Comparison of ENCODE assay signal across 23 cellular contexts in genomic region chr2:24840164-24840869, GRCh38. TPM values are rescaled to one million over a fixed set of nuclear protein-coding genes. Genes with fewer than 3 reads are reported as not detected.
DNase-seq lines count a peak whose midpoint lies in the region; ATAC-seq, FAIRE-seq and TF ChIP-seq lines count a peak whose summit lies in the region.
"Had no signal": no experiment of that assay in that cellular context is flagged by ENCODE, and none has a peak within 500 bp of the region (broad histone marks: within the 10 kb centered on the region; RNA-seq: fewer than 3 reads in every experiment).

No MANE protein-coding gene starts in this region.

- TF ChIP-seq POLR2A in HepG2 (IDR thresholded peaks at IDR 0.05; ENCODE audit: insufficient read depth in 1 of 2, low read depth in 2 of 2, low read length in 2 of 2) (no peak), right lobe of liver (IDR thresholded peaks at IDR 0.05) (no peak)

- H3K27me3 Mint-ChIP-seq in endothelial cell (ENCODE audit: unreplicated experiment) = peaks cover 18% of the 10 kb centered on the region
- H3K27me3 Mint-ChIP-seq: CD4-positive, CD25-positive, alpha-beta regulatory T cell had no signal

- no peak for DNase-seq in HepG2 (ENCODE audit: low spot score)
- no peak for DNase-seq in right lobe of liver
- peak; percentile 38 for DNase-seq in endothelial cell (ENCODE audit: low spot score)
- peak; percentile 50 for DNase-seq in posterior vena cava (ENCODE audit: low spot score)
- DNase-seq in NCI-H2107 (lab: John Stamatoyannopoulos, UW) = no peak
- DNase-seq: CD4-positive, CD25-positive, alpha-beta regulatory T cell; KBM-7; MV-4-11; NCI-H1105 treated with DMSO at 0.1 percent for 48 hours; NCI-H146; NCI-H2029 treated with DMSO at 0.1 percent for 48 hours; NCI-H226; NCI-H510A; NCI-H69; SIG-M5 had no signal

- H3K4me3 ChIP-seq in HepG2 (replicated peaks in 1 of 3; ENCODE audit: insufficient read depth in 1 of 3, low read depth in 2 of 3, low read length in 3 of 3) (peak overlapping the region in 1 of 3 experiments; percentile 9; a peak in 1 of 6 replicates), right lobe of liver (no peak overlapping the region)
- H3K4me3 ChIP-seq: HAP-1, SK-N-MC had no signal

- no peak for FAIRE-seq in HepG2 (lab: Jason Lieb, UNC)
- FAIRE-seq: D721Med, GM18507 had no signal

- no peak for TF ChIP-seq RAD21 in HepG2 (CRISPR knock-in tag; IDR thresholded peaks at IDR 0.05)

- H3K4me3 Mint-ChIP-seq in endothelial cell (ENCODE audit: unreplicated experiment) = no peak overlapping the region
- H3K4me3 Mint-ChIP-seq: CD4-positive, CD25-positive, alpha-beta regulatory T cell had no signal

- peaks cover 37% of the 10 kb centered on the region for H3K36me3 Mint-ChIP-seq in endothelial cell (ENCODE audit: low read depth, unreplicated experiment)

- no TSS peak for BruUV-seq in HepG2 (replicated peaks; lab: Mats Ljungman, UMichigan)

- intact Hi-C loops in HepG2 (cut with micrococcal nuclease; ENCODE audit: unreplicated experiment) (no loop called here), right lobe of liver (cut with DNase I) (no loop called here), posterior vena cava (cut with DNase I) (no loop called here)

- peaks cover 13% of the 10 kb centered on the region for H3K4me1 Mint-ChIP-seq in endothelial cell (ENCODE audit: unreplicated experiment)

- H3K9me3 Mint-ChIP-seq in endothelial cell (ENCODE audit: unreplicated experiment) = no peaks in the 10 kb centered on the region
- H3K9me3 Mint-ChIP-seq: CD4-positive, CD25-positive, alpha-beta regulatory T cell had no signal

- H2AFZ ChIP-seq in HepG2 (ENCODE audit: low read length) = no peak overlapping the region

- H3K4me2 ChIP-seq in HepG2 (ENCODE audit: low read depth, low read length) = peak overlapping the region; percentile 54

- H3K27me3 ChIP-seq in HepG2 (ENCODE audit: control insufficient read depth in 1 of 2, insufficient read depth in 2 of 2, low read length in 2 of 2) (peaks cover 19 to 75% of the 10 kb centered on the region in 2 experiments), right lobe of liver (no peaks in the 10 kb centered on the region)

- no peak for TF ChIP-seq EP300 in HepG2 (IDR thresholded peaks at IDR 0.05; ENCODE audit: low read depth in 2 of 2, low read length in 2 of 2)
- TF ChIP-seq EP300 in HepG2 (CRISPR knock-in tag; IDR thresholded peaks at IDR 0.05; ENCODE audit: borderline replicate concordance) = no peak

- H3K36me3 ChIP-seq in HepG2 (replicated peaks in 1 of 2; ENCODE audit: control insufficient read depth in 1 of 2, insufficient read depth in 2 of 2, low read length in 2 of 2) (no peaks in the 10 kb centered on the region), right lobe of liver (no peaks in the 10 kb centered on the region)

- WGBS in HepG2 (ENCODE audit: low lambda C conversion rate) = 25% methylated on average over 17 of the region's 17 CpGs
- 57% methylated on average over 15 of the region's 17 CpGs for WGBS in right lobe of liver (ENCODE audit: insufficient coverage, low coverage, low lambda C conversion rate, missing lambda C conversion rate)

- POLR2A ChIA-PET in HepG2 (lab: Yijun Ruan, JAX) = no interaction called here

- TF ChIP-seq CTCF in HepG2 (CRISPR knock-in tag; IDR thresholded peaks at IDR 0.05) = no peak
- TF ChIP-seq CTCF in right lobe of liver (IDR thresholded peaks at IDR 0.05) = no peak
- TF ChIP-seq CTCF in endothelial cell (IDR thresholded peaks at IDR 0.05; ENCODE audit: unreplicated experiment) = no peak

- 0 out of 2 replicates have a peak, but pooled peaks cover 9% of the 10 kb centered on the region for H3K4me1 ChIP-seq in HepG2 (ENCODE audit: insufficient read depth, low read length)
- no peaks in the 10 kb centered on the region for H3K4me1 ChIP-seq in right lobe of liver
- H3K4me1 ChIP-seq: HAP-1 had no signal

- no peak overlapping the region for H3K9ac ChIP-seq in HepG2 (ENCODE audit: insufficient read depth, low read depth, low read length)

- H3K79me2 ChIP-seq in HepG2 (ENCODE audit: insufficient read depth, low read length) = no peaks in the 10 kb centered on the region

- CTCF ChIA-PET in HepG2 (lab: Yijun Ruan, JAX; ENCODE audit: low intra/inter-chr PET ratio, low total read pairs) = no interaction called here

- in situ Hi-C loops in HepG2 (cut with HindIII; ENCODE audit: extremely low pct_ligation_motif_present, low pct_unique_long_range_greater_than_20kb) = no loop called here

- peak overlapping the region; percentile 64 for H3K27ac Mint-ChIP-seq in endothelial cell (ENCODE audit: unreplicated experiment)

- no peaks in the 10 kb centered on the region for H4K20me1 ChIP-seq in HepG2 (ENCODE audit: insufficient read depth, low read length)

- H3K27ac ChIP-seq in HepG2 (ENCODE audit: extremely low read length, insufficient read depth, low read length) (no peak overlapping the region), right lobe of liver (no peak overlapping the region)
- H3K27ac ChIP-seq: RWPE1, SK-N-MC had no signal

- ATAC-seq in HepG2 (peak; percentile 25), right lobe of liver (no peak), HG02870 (IDR thresholded peaks at IDR 0.05; ENCODE audit: unreplicated experiment) (no peak), HG02642 (IDR thresholded peaks at IDR 0.05; ENCODE audit: poor library complexity, unreplicated experiment) (no peak)
- ATAC-seq: Panc1 had no signal

- H3K9me3 ChIP-seq in HepG2 (ENCODE audit: low read length) (no peaks in the 10 kb centered on the region), right lobe of liver (no peaks in the 10 kb centered on the region)
- H3K9me3 ChIP-seq: HAP-1 had no signal

TF ChIP-seq in HepG2, 621 proteins besides CTCF, POLR2A, EP300 and RAD21 (continues in another document):
- peak; percentile 68 for TF ChIP-seq ZNF205 (CRISPR knock-in tag; IDR thresholded peaks at IDR 0.05)
- 0 out of 2 replicates have a peak, but pooled peaks have one; percentile 22 for TF ChIP-seq ZMYM4 (CRISPR knock-in tag; IDR thresholded peaks at IDR 0.05)

RNA-seq across cellular contexts. Expression of gene CENPO, which starts 47.1 kb away (rescaled TPM):
- total RNA-seq in HepG2 (2016; rRNA removed; fragmentation: Illumina TruSeq; extraction: Trizol) (35.5 and 41.4 TPM in 2 replicates), right lobe of liver (1 to 10 TPM; 1.6 to 6.0 (median 3.1) TPM), endothelial cell (ENCODE audit: unreplicated experiment) (18.7 TPM), posterior vena cava (1 to 10 TPM; 2.6 to 3.9 TPM)
- total RNA-seq in HepG2 (2016; cell fraction: cytosol; rRNA removed; fragmentation: Illumina TruSeq; extraction: Trizol; ENCODE audit: low read depth) = 8.3 and 11.5 TPM in 2 replicates
- total RNA-seq in HepG2 (2016; cell fraction: insoluble cytoplasmic fraction; rRNA removed; fragmentation: Illumina TruSeq; extraction: Trizol) = 35.8 and 39.7 TPM in 2 replicates
- total RNA-seq in HepG2 (2016; cell fraction: membrane; rRNA removed; fragmentation: Illumina TruSeq; extraction: Trizol) = 17.2 and 19.2 TPM in 2 replicates
- total RNA-seq in HepG2 (2016; cell fraction: nucleus; rRNA removed; fragmentation: Illumina TruSeq; extraction: Trizol) = 37.7 and 41.8 TPM in 2 replicates
- 15.0 and 19.7 TPM in 2 replicates for polyA plus RNA-seq in HepG2 (2011; rRNA removed)
- 11.4 and 14.1 TPM in 2 replicates for polyA plus RNA-seq in HepG2 (2011; cell fraction: cytosol; rRNA removed)
- polyA plus RNA-seq in HepG2 (2011; cell fraction: nucleus; rRNA removed) = 21.1 and 29.9 TPM in 2 replicates
- polyA plus RNA-seq in HepG2 (2012) = 7.0 and 12.0 TPM in 2 replicates
- polyA plus RNA-seq in HepG2 (2016; cell fraction: cytosol; fragmentation: Illumina TruSeq; extraction: Trizol; ENCODE audit: low read depth) = 4.1 and 8.1 TPM in 2 replicates
- 36.7 and 40.3 TPM in 2 replicates for polyA plus RNA-seq in HepG2 (2016; cell fraction: insoluble cytoplasmic fraction; fragmentation: Illumina TruSeq; extraction: Trizol; ENCODE audit: low read depth)
- 11.8 and 13.7 TPM in 2 replicates for polyA plus RNA-seq in HepG2 (2016; cell fraction: membrane; fragmentation: Illumina TruSeq; extraction: Trizol; ENCODE audit: low read depth)
- 53.5 and 60.4 TPM in 2 replicates for polyA plus RNA-seq in HepG2 (2016; cell fraction: nucleus; fragmentation: Illumina TruSeq; extraction: Trizol; ENCODE audit: insufficient read depth, low read depth)
- 43.4 and 73.1 TPM in 2 replicates for polyA minus RNA-seq in HepG2 (2011; rRNA and poly(A)+ RNA removed; ENCODE audit: low replicate concordance)
- polyA minus RNA-seq in HepG2 (2011; cell fraction: cytosol; rRNA and poly(A)+ RNA removed) = 7.8 and 14.2 TPM in 2 replicates
- polyA minus RNA-seq in HepG2 (2011; cell fraction: nucleus; rRNA and poly(A)+ RNA removed) = 38.0 and 52.5 TPM in 2 replicates

RNA-seq across cellular contexts. Expression of gene PTRHD1, which starts 47.1 kb away (rescaled TPM):
- total RNA-seq in HepG2 (2016; rRNA removed; fragmentation: Illumina TruSeq; extraction: Trizol) (69.1 and 72.6 TPM in 2 replicates), right lobe of liver (10 to 100 TPM; 10.1 to 16.4 (median 15.3) TPM), endothelial cell (ENCODE audit: unreplicated experiment) (36.0 TPM), posterior vena cava (10 to 100 TPM; 13.7 to 14.2 TPM)
- total RNA-seq in HepG2 (2016; cell fraction: cytosol; rRNA removed; fragmentation: Illumina TruSeq; extraction: Trizol; ENCODE audit: low read depth) = 60.4 and 67.3 TPM in 2 replicates
- total RNA-seq in HepG2 (2016; cell fraction: insoluble cytoplasmic fraction; rRNA removed; fragmentation: Illumina TruSeq; extraction: Trizol) = 72.7 and 87.7 TPM in 2 replicates
- 94.1 and 99.1 TPM in 2 replicates for total RNA-seq in HepG2 (2016; cell fraction: membrane; rRNA removed; fragmentation: Illumina TruSeq; extraction: Trizol)
- 23.3 and 24.3 TPM in 2 replicates for total RNA-seq in HepG2 (2016; cell fraction: nucleus; rRNA removed; fragmentation: Illumina TruSeq; extraction: Trizol)
- polyA plus RNA-seq in HepG2 (2011; rRNA removed) = 75.4 and 90.8 TPM in 2 replicates
- 56.6 and 90.9 TPM in 2 replicates for polyA plus RNA-seq in HepG2 (2011; cell fraction: cytosol; rRNA removed)
- 25.2 and 28.1 TPM in 2 replicates for polyA plus RNA-seq in HepG2 (2011; cell fraction: nucleus; rRNA removed)
- polyA plus RNA-seq in HepG2 (2012) = 66.4 and 75.5 TPM in 2 replicates
- 77.6 and 78.5 TPM in 2 replicates for polyA plus RNA-seq in HepG2 (2016; cell fraction: cytosol; fragmentation: Illumina TruSeq; extraction: Trizol; ENCODE audit: low read depth)
- polyA plus RNA-seq in HepG2 (2016; cell fraction: insoluble cytoplasmic fraction; fragmentation: Illumina TruSeq; extraction: Trizol; ENCODE audit: low read depth) = 76.5 and 83.9 TPM in 2 replicates
- 88.1 and 94.4 TPM in 2 replicates for polyA plus RNA-seq in HepG2 (2016; cell fraction: membrane; fragmentation: Illumina TruSeq; extraction: Trizol; ENCODE audit: low read depth)
- 51.1 and 58.4 TPM in 2 replicates for polyA plus RNA-seq in HepG2 (2016; cell fraction: nucleus; fragmentation: Illumina TruSeq; extraction: Trizol; ENCODE audit: insufficient read depth, low read depth)
- polyA minus RNA-seq in HepG2 (2011; rRNA and poly(A)+ RNA removed; ENCODE audit: low replicate concordance) = 41.5 and 57.2 TPM in 2 replicates
- 8.2 and 15.7 TPM in 2 replicates for polyA minus RNA-seq in HepG2 (2011; cell fraction: cytosol; rRNA and poly(A)+ RNA removed)
- 25.1 and 28.7 TPM in 2 replicates for polyA minus RNA-seq in HepG2 (2011; cell fraction: nucleus; rRNA and poly(A)+ RNA removed)

Comparison
In these comparisons a context has a peak if more than half of its experiments do, and no peak if none do; other contexts are left out.
1. DNase-seq: peak in endothelial cell (single experiment) and posterior vena cava (single experiment); none in HepG2 (single experiment), right lobe of liver (0 of 3) and NCI-H2107 (single experiment).